In the genomic region with DNA sequence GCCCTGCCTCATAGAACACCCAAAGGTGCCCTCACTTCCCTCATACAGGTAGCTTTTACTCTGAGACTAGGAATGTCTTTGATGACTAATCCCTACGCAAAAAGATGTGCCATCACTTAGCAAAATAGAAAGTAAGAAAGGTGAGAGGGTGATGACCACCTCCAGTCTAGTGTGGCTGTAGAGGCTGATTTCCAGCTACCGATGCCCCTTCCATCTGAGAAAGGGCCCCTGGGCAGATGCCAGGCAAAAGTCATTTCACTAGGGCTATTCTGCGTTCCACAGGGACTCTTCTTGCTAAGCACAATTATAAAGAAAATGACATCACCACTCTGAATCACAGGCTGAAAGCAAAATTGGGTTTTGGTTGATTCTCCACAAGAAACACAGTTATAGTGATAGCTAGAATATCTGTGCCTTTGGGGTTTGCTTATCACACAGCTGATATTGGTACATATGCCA, we compare ENCODE assay signal across 1 cellular context.
TF ChIP-seq lines count a peak whose summit lies in the region.

No MANE protein-coding gene starts in this region.

TF ChIP-seq in SK-N-SH treated with all-trans-retinoic acid at 6 μM for 48 hours, 23 proteins besides CTCF, POLR2A, EP300 and RAD21 (continued from another document):
- TF ChIP-seq BACH2 (CRISPR knock-in tag; IDR thresholded peaks at IDR 0.05; ENCODE audit: borderline replicate concordance), result no peak
- TF ChIP-seq SNAI2 (CRISPR knock-in tag; IDR thresholded peaks at IDR 0.05), result no peak
- TF ChIP-seq CSDC2 (CRISPR knock-in tag; IDR thresholded peaks at IDR 0.05), result no peak
- no peak for TF ChIP-seq ZFP30 (CRISPR knock-in tag; IDR thresholded peaks at IDR 0.05)
- no peak for TF ChIP-seq ZNF8 (CRISPR knock-in tag; IDR thresholded peaks at IDR 0.05)
- no peak for TF ChIP-seq TOX (CRISPR knock-in tag; IDR thresholded peaks at IDR 0.05; ENCODE audit: borderline replicate concordance)
- no peak for TF ChIP-seq ZNF565 (CRISPR knock-in tag; conservative IDR thresholded peaks at IDR 0.05; ENCODE audit: low read depth)
- no peak for TF ChIP-seq RARB (CRISPR knock-in tag; IDR thresholded peaks at IDR 0.05)
- no peak for TF ChIP-seq ZFP3 (CRISPR knock-in tag; IDR thresholded peaks at IDR 0.05)
- TF ChIP-seq ESRRG (CRISPR knock-in tag; IDR thresholded peaks at IDR 0.05), result no peak
- no peak for TF ChIP-seq ZNF70 (CRISPR knock-in tag; IDR thresholded peaks at IDR 0.05)
- TF ChIP-seq PPARA (CRISPR knock-in tag; IDR thresholded peaks at IDR 0.05; ENCODE audit: borderline replicate concordance), result no peak
- TF ChIP-seq CSRNP3 (CRISPR knock-in tag; IDR thresholded peaks at IDR 0.05), result no peak
- TF ChIP-seq GLIS3 (CRISPR knock-in tag; IDR thresholded peaks at IDR 0.05), result no peak
- TF ChIP-seq ISL1 (CRISPR knock-in tag; IDR thresholded peaks at IDR 0.05), result no peak
